Comparison of ENCODE assay signal across 19 cellular contexts in genomic region chr7:13829231-13829630, GRCh38.
"Had no signal": no experiment of that assay in that cellular context is flagged by ENCODE, and none has a peak within 500 bp of the region (broad histone marks: within the 10 kb centered on the region; RNA-seq: fewer than 3 reads in every experiment).

No MANE protein-coding gene starts in this region.

- H3K4me3 Mint-ChIP-seq: activated naive CD8-positive, alpha-beta T cell; mesothelial cell of epicardium; naive thymus-derived CD4-positive, alpha-beta T cell had no signal

- H3K4me1 ChIP-seq: colonic mucosa, foreskin keratinocyte had no signal

- ATAC-seq: naive thymus-derived CD4-positive, alpha-beta T cell had no signal

- H3K9me3 ChIP-seq: colonic mucosa, heart right ventricle, right atrium auricular region, tibial nerve had no signal

- H3K4me3 ChIP-seq: colonic mucosa, heart right ventricle, right atrium auricular region, tibial nerve had no signal

- DNase-seq: activated CD4-positive, alpha-beta T cell treated with anti-CD3 and anti-CD28 coated beads for 4 hours; activated CD4-positive, alpha-beta T cell treated with anti-CD3 and anti-CD28 coated beads, Interleukin-2, amount 50 U/mL, for 4 hours; activated CD8-positive, alpha-beta memory T cell treated with anti-CD3 and anti-CD28 coated beads for 24 hours; activated effector memory CD4-positive, alpha-beta T cell treated with Interleukin-2 at 50 U/mL for 16 hours; activated naive CD4-positive, alpha-beta T cell treated with Interleukin-2 at 50 U/mL for 16 hours; anterior cingulate cortex; colonic mucosa; effector memory CD4-positive, alpha-beta T cell; naive thymus-derived CD4-positive, alpha-beta T cell; nucleus accumbens; stimulated activated CD4-positive, alpha-beta T cell treated with anti-CD3 and anti-CD28 coated beads, Interleukin-2, amount 100 ng/mL, for 48 hours; stimulated activated naive CD4-positive, alpha-beta T cell treated with Interleukin-2 at 50 U/mL for 16 hours had no signal

- H3K9me3 Mint-ChIP-seq: mesothelial cell of epicardium had no signal

- H3K4me1 Mint-ChIP-seq: naive thymus-derived CD4-positive, alpha-beta T cell had no signal

- H3K27me3 ChIP-seq: colonic mucosa, foreskin keratinocyte, heart right ventricle, right atrium auricular region, tibial nerve had no signal

- H3K27ac ChIP-seq: colonic mucosa, foreskin keratinocyte, heart right ventricle, right atrium auricular region, tibial nerve, VCaP had no signal

- H3K27ac Mint-ChIP-seq: activated naive CD8-positive, alpha-beta T cell; mesothelial cell of epicardium; naive thymus-derived CD4-positive, alpha-beta T cell had no signal

- H3K36me3 ChIP-seq: colonic mucosa, heart right ventricle, right atrium auricular region, tibial nerve had no signal

- H3K27me3 Mint-ChIP-seq: activated naive CD8-positive, alpha-beta T cell; naive thymus-derived CD4-positive, alpha-beta T cell had no signal

- H3K36me3 Mint-ChIP-seq: activated naive CD8-positive, alpha-beta T cell; mesothelial cell of epicardium; naive thymus-derived CD4-positive, alpha-beta T cell had no signal
